ENCODE assay signal across 8 cellular contexts in the genomic region with DNA sequence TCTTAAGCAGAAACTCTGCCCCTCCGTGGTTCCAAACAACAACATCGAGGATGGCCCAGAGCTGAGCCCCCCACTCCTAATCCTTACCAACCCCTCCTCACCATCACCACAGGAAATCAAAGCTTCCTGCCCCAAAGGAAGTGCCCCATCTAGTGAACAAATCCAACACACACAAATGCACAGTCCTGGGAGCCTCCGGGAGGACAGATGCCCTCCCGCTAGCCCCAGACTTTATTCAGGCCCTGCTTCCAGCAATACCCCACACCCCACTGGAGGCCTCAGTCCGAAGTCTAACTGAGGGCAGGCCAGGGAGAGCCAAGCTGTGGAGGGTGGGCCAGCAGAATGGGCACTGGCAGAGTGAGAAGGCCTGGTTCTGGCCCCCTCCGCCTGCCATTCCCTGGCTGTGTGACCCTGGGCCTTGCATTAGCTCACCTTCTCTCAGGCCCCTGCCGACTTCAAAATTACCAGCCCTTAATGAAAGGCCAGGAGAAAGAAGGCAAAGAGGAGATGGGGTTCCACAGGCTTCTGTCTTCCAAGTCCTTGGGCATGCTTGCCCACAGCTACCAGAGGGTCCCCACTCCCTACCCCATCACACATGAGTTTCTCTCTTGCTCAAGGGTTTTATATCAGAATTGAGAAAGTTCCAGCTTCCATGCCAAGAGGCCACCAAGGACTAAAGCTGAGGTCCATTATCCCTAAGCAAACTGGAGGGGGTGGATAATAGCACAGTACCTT. TPM values are rescaled to one million over a fixed set of nuclear protein-coding genes. Genes with fewer than 3 reads are reported as not detected.
DNase-seq lines count a peak whose midpoint lies in the region; ATAC-seq and TF ChIP-seq lines count a peak whose summit lies in the region.

No MANE protein-coding gene starts in this region.

- in situ Hi-C loops in brain microvascular endothelial cell (cut with HindIII; ENCODE audit: low pct_ligation_motif_present, low sequenced_read_pairs) = no loop called here

- peak overlapping the region; percentile 80 for H3K4me3 Mint-ChIP-seq in mesothelial cell of epicardium

- no peaks in the 10 kb centered on the region for H3K9me3 Mint-ChIP-seq in mesothelial cell of epicardium

- H3K36me3 ChIP-seq in HUES48 (ENCODE audit: control insufficient read depth, insufficient read depth, low read length) (no peaks in the 10 kb centered on the region), brain microvascular endothelial cell (replicated peaks) (peaks cover 4% of the 10 kb centered on the region)

- TF ChIP-seq CTCF in brain microvascular endothelial cell (IDR thresholded peaks at IDR 0.05; ENCODE audit: low read depth, low read length, missing control alignments) = peak; percentile 55
- no peak for TF ChIP-seq CTCF in mesothelial cell of epicardium (IDR thresholded peaks at IDR 0.05; ENCODE audit: unreplicated experiment)

- H3K27me3 ChIP-seq in HUES48 (ENCODE audit: control insufficient read depth, insufficient read depth, low read length) (no peaks in the 10 kb centered on the region), brain microvascular endothelial cell (replicated peaks) (no peaks in the 10 kb centered on the region)

- peaks cover 70% of the 10 kb centered on the region for H3K4me1 Mint-ChIP-seq in mesothelial cell of epicardium

- peak; percentile 64 for DNase-seq in 8988T
- no peak for DNase-seq in brain microvascular endothelial cell
- no peak for DNase-seq in mesothelial cell of epicardium (ENCODE audit: low spot score in 2 of 2, unreplicated experiment in 2 of 2)
- DNase-seq in NCI-H510A (lab: John Stamatoyannopoulos, UW) = no peak
- DNase-seq in activated gamma-delta T cell (lab: John Stamatoyannopoulos, UW) = no peak
- DNase-seq in globus pallidus (ENCODE audit: low spot score) = no peak

- no peak for ATAC-seq in GM19455 (IDR thresholded peaks at IDR 0.05; ENCODE audit: unreplicated experiment)

- peak overlapping the region; percentile 94 for H3K27ac Mint-ChIP-seq in mesothelial cell of epicardium

- H3K4me3 ChIP-seq in HUES48 (ENCODE audit: low read depth, low read length) (no peak overlapping the region), brain microvascular endothelial cell (ENCODE audit: low read depth, low read length) (peak overlapping the region; percentile 81)

- H3K36me3 Mint-ChIP-seq in mesothelial cell of epicardium = no peaks in the 10 kb centered on the region

- H3K9me3 ChIP-seq in HUES48 (ENCODE audit: control insufficient read depth, insufficient read depth, low read length) = no peaks in the 10 kb centered on the region

- H3K9ac ChIP-seq in HUES48 (ENCODE audit: low read depth, low read length) = no peak overlapping the region

- H3K27me3 Mint-ChIP-seq in mesothelial cell of epicardium (ENCODE audit: low read depth) = no peaks in the 10 kb centered on the region

- H3K27ac ChIP-seq in HUES48 (ENCODE audit: low read depth, low read length) (peak overlapping the region; percentile 97), brain microvascular endothelial cell (peak overlapping the region; percentile 16)

- peaks cover 61% of the 10 kb centered on the region for H3K4me1 ChIP-seq in HUES48 (ENCODE audit: control insufficient read depth, insufficient read depth, low read length)

RNA-seq across cellular contexts. Expression of a gene that starts 2.3 kb away (rescaled TPM):
- 113 to 132 TPM (median 123 TPM) in 3 replicates for total RNA-seq in mesothelial cell of epicardium

RNA-seq across cellular contexts. Expression of a gene that starts 44.4 kb away (rescaled TPM):
- 25.3 to 27.7 TPM (median 27.0 TPM) in 3 replicates for total RNA-seq in mesothelial cell of epicardium

RNA-seq across cellular contexts. Expression of a gene that starts 58.8 kb away (rescaled TPM):
- total RNA-seq in mesothelial cell of epicardium = 18.0 to 20.9 TPM (median 19.4 TPM) in 3 replicates
